8 cellular contexts compared by ENCODE assay signal in the genomic region with DNA sequence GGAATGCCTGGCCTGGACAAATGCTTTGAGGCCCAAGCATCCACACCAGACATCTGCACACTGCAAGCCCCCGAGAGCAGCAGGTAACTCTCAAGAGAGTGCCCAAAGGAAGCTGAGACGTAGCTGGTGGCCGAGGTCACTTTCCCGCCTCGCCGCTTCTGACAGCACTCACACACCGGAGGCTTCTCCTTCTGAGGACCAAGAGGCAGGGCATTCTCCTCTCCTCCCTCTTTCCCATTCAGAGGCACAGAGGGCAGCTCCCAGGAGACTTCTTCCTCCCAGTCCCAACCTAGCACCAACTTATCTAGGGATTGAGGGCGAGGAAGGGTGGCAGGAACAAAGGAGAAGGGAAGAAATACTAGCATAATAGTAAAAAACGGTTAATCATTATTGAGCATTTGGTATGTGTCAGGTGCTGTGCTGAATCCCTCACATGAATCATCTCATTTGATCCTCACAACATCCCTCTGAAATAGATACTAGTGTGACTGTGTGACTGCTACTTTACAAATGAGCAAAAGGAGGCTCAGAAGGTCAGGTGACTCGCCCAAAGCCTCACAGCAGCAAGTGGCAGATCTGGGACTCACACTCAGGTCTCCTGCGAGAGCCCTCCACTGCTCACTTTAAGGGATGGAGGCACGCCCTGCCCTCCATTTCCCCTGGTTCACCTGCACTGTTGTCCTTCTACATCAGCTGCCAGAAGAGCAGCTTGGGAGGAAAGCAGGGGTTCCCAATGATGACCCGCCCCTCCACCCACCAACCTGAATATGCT. TPM values are rescaled to one million over a fixed set of nuclear protein-coding genes. Genes with fewer than 3 reads are reported as not detected.
DNase-seq lines count a peak whose midpoint lies in the region; ATAC-seq, FAIRE-seq and TF ChIP-seq lines count a peak whose summit lies in the region.

No MANE protein-coding gene starts in this region.

- H3K27me3 Mint-ChIP-seq in HFFc6 (ENCODE audit: insufficient read depth) (peaks cover 2% of the 10 kb centered on the region; the same call in 1 of the 2 replicates), osteocyte (ENCODE audit: unreplicated experiment) (no peaks in the 10 kb centered on the region)

- H3K9me3 Mint-ChIP-seq in HFFc6 (no peaks in the 10 kb centered on the region), osteocyte (ENCODE audit: unreplicated experiment) (no peaks in the 10 kb centered on the region)

- H3K4me2 ChIP-seq in A549 (peak overlapping the region; percentile 52), hepatocyte (no peak overlapping the region)

- no peaks in the 10 kb centered on the region for H3K36me3 ChIP-seq in hepatocyte (replicated peaks; ENCODE audit: insufficient read depth, low read depth)
- peaks cover 11% of the 10 kb centered on the region for H3K36me3 ChIP-seq in thymus (ENCODE audit: control insufficient read depth, insufficient read depth)

- no peaks in the 10 kb centered on the region for H3K36me3 Mint-ChIP-seq in HFFc6 (ENCODE audit: low read depth)
- H3K36me3 Mint-ChIP-seq in osteocyte (ENCODE audit: unreplicated experiment), result peaks cover 4% of the 10 kb centered on the region

- H3K79me2 ChIP-seq in hepatocyte, result peaks cover 78% of the 10 kb centered on the region

- TF ChIP-seq CTCF in A549 (IDR thresholded peaks at IDR 0.05), result no peak
- no peak for TF ChIP-seq CTCF in HFFc6 (IDR thresholded peaks at IDR 0.05)
- no peak for TF ChIP-seq CTCF in hepatocyte (IDR thresholded peaks at IDR 0.05; ENCODE audit: poor library complexity)
- no peak for TF ChIP-seq CTCF in osteocyte (IDR thresholded peaks at IDR 0.05)

- H2AFZ ChIP-seq in hepatocyte, result no peak overlapping the region

- H3K4me1 Mint-ChIP-seq in HFFc6 (ENCODE audit: low read depth) (peaks cover 86% of the 10 kb centered on the region), osteocyte (ENCODE audit: unreplicated experiment) (peaks cover 33% of the 10 kb centered on the region)

- no peak for FAIRE-seq in A549 (lab: Jason Lieb, UNC)

- H4K20me1 ChIP-seq in hepatocyte (ENCODE audit: insufficient read depth, poor library complexity, severe bottlenecking), result peaks cover 33% of the 10 kb centered on the region

- H3K9me3 ChIP-seq in A549 (no peaks in the 10 kb centered on the region), hepatocyte (ENCODE audit: low read depth) (no peaks in the 10 kb centered on the region), thymus (ENCODE audit: control insufficient read depth) (no peaks in the 10 kb centered on the region)

- H3K4me3 ChIP-seq in A549 (no peak overlapping the region), hepatocyte (no peak overlapping the region), thymus (ENCODE audit: low read length) (peak overlapping the region; percentile 61)

- H3K27ac ChIP-seq in A549 (peak overlapping the region in 1 of 2 experiments; percentile 69; a peak in 3 of 6 replicates), hepatocyte (peak overlapping the region; percentile 30), thymus (ENCODE audit: low read depth) (peak overlapping the region; percentile 81)

- no peaks in the 10 kb centered on the region for H3K9me2 ChIP-seq in hepatocyte (replicated peaks; ENCODE audit: insufficient read depth)

- H3K27ac Mint-ChIP-seq in HFFc6 (peak overlapping the region; percentile 82), osteocyte (ENCODE audit: unreplicated experiment) (no peak overlapping the region)

- CTCF ChIA-PET in A549 (lab: Yijun Ruan, JAX), result interaction anchor here (0.6 to 14.7 kb wide), 7 partner anchors 77 to 619 kb away, joined by 3 to 482 read pairs (median 3); no protein-coding TSS in a partner anchor

- POLR2A ChIA-PET in A549 (lab: Yijun Ruan, JAX), result no interaction called here

- DNase-seq in A549 (ENCODE audit: low read depth in 1 of 2, low spot score in 1 of 2) (no peak), HFFc6 (peak; percentile 46), hepatocyte (ENCODE audit: low spot score) (no peak), osteocyte (ENCODE audit: extremely low spot score, unreplicated experiment) (no peak), globus pallidus (ENCODE audit: low spot score) (no peak), NK-92 (lab: John Stamatoyannopoulos, UW; ENCODE audit: unreplicated experiment) (no peak)
- DNase-seq in activated CD8-positive, alpha-beta memory T cell treated with anti-CD3 and anti-CD28 coated beads, Interleukin-2, amount 50 U/mL, for 4 hours, result peak; percentile 54

- WGBS in A549 (ENCODE audit: missing lambda C conversion rate), result 74% methylated on average over 13 of the region's 13 CpGs
- 87% methylated on average over 13 of the region's 13 CpGs for WGBS in hepatocyte (ENCODE audit: low lambda C conversion rate, missing lambda C conversion rate)
- 18% methylated on average over 13 of the region's 13 CpGs for WGBS in thymus

- no peak for TF ChIP-seq POLR2A in A549 (IDR thresholded peaks at IDR 0.05; ENCODE audit: low read length)

- H3K4me3 Mint-ChIP-seq in HFFc6 (peak overlapping the region; percentile 53), osteocyte (ENCODE audit: unreplicated experiment) (no peak overlapping the region)

- H3K27me3 ChIP-seq in hepatocyte (no peaks in the 10 kb centered on the region), thymus (ENCODE audit: control insufficient read depth, insufficient read depth) (no peaks in the 10 kb centered on the region)

- H3K4me1 ChIP-seq in A549 (peaks cover 56% of the 10 kb centered on the region), hepatocyte (ENCODE audit: insufficient read depth) (peaks cover 22% of the 10 kb centered on the region), thymus (ENCODE audit: control insufficient read depth, insufficient read depth, low read length) (peaks cover 19% of the 10 kb centered on the region)

- TF ChIP-seq EP300 in A549 (IDR thresholded peaks at IDR 0.05), result no peak

- TF ChIP-seq RAD21 in A549 (conservative IDR thresholded peaks at IDR 0.05 in 1 of 2, IDR thresholded peaks at IDR 0.05 in 1 of 2), result no peak

- peak; percentile 30 to 37; a peak in 3 of 6 replicates for ATAC-seq in A549

TF ChIP-seq in A549, 52 proteins besides CTCF, POLR2A, EP300 and RAD21:
- no peak for TF ChIP-seq RNF2 (IDR thresholded peaks at IDR 0.05; ENCODE audit: borderline replicate concordance, low read depth)
- TF ChIP-seq, protein P1, sequence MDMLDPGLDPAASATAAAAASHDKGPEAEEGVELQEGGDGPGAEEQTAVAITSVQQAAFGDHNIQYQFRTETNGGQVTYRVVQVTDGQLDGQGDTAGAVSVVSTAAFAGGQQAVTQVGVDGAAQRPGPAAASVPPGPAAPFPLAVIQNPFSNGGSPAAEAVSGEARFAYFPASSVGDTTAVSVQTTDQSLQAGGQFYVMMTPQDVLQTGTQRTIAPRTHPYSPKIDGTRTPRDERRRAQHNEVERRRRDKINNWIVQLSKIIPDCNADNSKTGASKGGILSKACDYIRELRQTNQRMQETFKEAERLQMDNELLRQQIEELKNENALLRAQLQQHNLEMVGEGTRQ (IDR thresholded peaks at IDR 0.05), result peak; percentile 58
- TF ChIP-seq FOXS1 (CRISPR knock-in tag; IDR thresholded peaks at IDR 0.05), result no peak

RNA-seq across cellular contexts. Expression of a gene that starts 41.8 kb away (rescaled TPM):
- polyA plus RNA-seq in A549 (2011; rRNA removed) (12.3 and 26.3 TPM in 2 replicates), A549 (2017; fragmentation: RNase III; extraction: RNeasy Plus Mini Kit Qiagen cat#74134 plus additional on column Dnase treatment) (22.4 to 29.7 TPM (median 28.4 TPM) in 3 replicates), hepatocyte (32.2 and 33.8 TPM in 2 replicates), thymus (52.8 TPM)
- polyA plus RNA-seq in A549 (2012; cell fraction: cytosol; rRNA removed), result 8.3 and 9.9 TPM in 2 replicates
- polyA plus RNA-seq in A549 (2012; cell fraction: nucleus; rRNA removed), result 37.5 and 46.4 TPM in 2 replicates
- 47.9 and 52.2 TPM in 2 replicates for polyA minus RNA-seq in A549 (2011; rRNA and poly(A)+ RNA removed)
- total RNA-seq in HFFc6 (2021; fragmentation: NEBNext Ultra II Directional; extraction: Animal tissue kit (Norgen Biotek cat#: 25700)), result 10 to 100 TPM; 39.2 to 57.7 (median 42.9) TPM
- total RNA-seq in hepatocyte (22.0 and 35.6 TPM in 2 replicates), osteocyte (27.8 and 28.8 TPM in 2 replicates)

Comparison
In these comparisons a context has a peak if more than half of its experiments do, and no peak if none do; other contexts are left out.
1. DNase-seq: peak in HFFc6 (single experiment) and activated CD8-positive, alpha-beta memory T cell treated with anti-CD3 and anti-CD28 coated beads, Interleukin-2, amount 50 U/mL, for 4 hours (single experiment); none in A549 (0 of 2), hepatocyte (single experiment), osteocyte (single experiment), globus pallidus (single experiment) and NK-92 (single experiment).